ENCODE assay signal across 6 cellular contexts in the genomic region with DNA sequence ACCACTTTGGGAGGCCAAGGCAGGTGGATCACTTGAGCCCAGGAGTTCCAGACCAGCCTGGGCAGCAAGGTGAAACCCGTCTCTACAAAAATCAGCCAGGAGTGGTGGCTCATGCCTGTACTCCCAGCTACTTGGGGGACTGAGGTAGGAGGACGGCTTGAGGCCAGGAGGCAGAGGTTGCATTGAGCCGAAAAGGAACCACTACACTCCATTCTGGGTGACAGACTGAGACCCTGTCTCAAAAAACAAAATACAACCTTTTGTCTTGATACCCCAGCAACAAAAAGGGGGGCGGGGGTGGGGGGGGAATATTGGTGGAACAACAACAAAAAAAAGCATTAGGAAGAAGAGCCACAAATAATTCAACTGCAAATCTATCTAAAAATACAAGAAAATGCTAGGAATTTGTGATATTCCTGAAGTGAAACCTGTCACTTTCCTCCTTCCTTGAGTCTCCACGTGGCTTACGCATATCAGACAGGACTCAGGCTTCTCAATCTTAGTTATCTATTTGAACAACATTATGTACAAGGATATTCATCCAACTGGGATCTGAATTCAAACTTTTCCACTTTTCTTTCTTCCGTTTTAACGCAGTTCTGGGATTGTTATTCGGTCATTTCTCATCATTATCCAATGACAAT. TPM values are rescaled to one million over a fixed set of nuclear protein-coding genes. Genes with fewer than 3 reads are reported as not detected.
DNase-seq lines count a peak whose midpoint lies in the region; ATAC-seq and TF ChIP-seq lines count a peak whose summit lies in the region.

No MANE protein-coding gene starts in this region.

- H3K9me3 Mint-ChIP-seq in T-helper 1 cell treated with Interleukin-12 subunit alpha and Interleukin-12 subunit beta and Interleukin-4 antibody, amounts not matched to agents 30 μg/mL and 1 μg/mL, for 36 hours, result no peaks in the 10 kb centered on the region

- H3K9ac ChIP-seq in skeletal muscle tissue (ENCODE audit: low read depth in 1 of 3, low read length in 3 of 3), result peak overlapping the region; percentile 70 to 91 (median 77)

- H3K4me3 ChIP-seq in dorsolateral prefrontal cortex (peak overlapping the region; percentile 45 to 83 (median 73)), skeletal muscle tissue (ENCODE audit: low read length in 3 of 3) (peak overlapping the region; percentile 65 to 85 (median 79))

- H3K36me3 Mint-ChIP-seq in T-helper 1 cell treated with Interleukin-12 subunit alpha and Interleukin-12 subunit beta and Interleukin-4 antibody, amounts not matched to agents 30 μg/mL and 1 μg/mL, for 36 hours (ENCODE audit: low read depth), result peaks cover 6% of the 10 kb centered on the region

- H3K27ac ChIP-seq in dorsolateral prefrontal cortex (peak overlapping the region in 56 of 59 donors; percentile 53 to 98 (median 90)), skeletal muscle tissue (ENCODE audit: low read depth, low read length) (peak overlapping the region; percentile 87)

- peak overlapping the region; percentile 94 for H3K4me3 Mint-ChIP-seq in T-helper 1 cell treated with Interleukin-12 subunit alpha and Interleukin-12 subunit beta and Interleukin-4 antibody, amounts not matched to agents 30 μg/mL and 1 μg/mL, for 36 hours

- intact Hi-C loops in dorsolateral prefrontal cortex (cut with DNase I), result loop anchor here in 1 of 2 donors (2.0 kb wide), 1 partner anchor 57 kb away; no protein-coding TSS in a partner anchor

- H3K27ac Mint-ChIP-seq in T-helper 1 cell treated with Interleukin-12 subunit alpha and Interleukin-12 subunit beta and Interleukin-4 antibody, amounts not matched to agents 30 μg/mL and 1 μg/mL, for 36 hours, result peak overlapping the region; percentile 99

- ATAC-seq in GM19452 (IDR thresholded peaks at IDR 0.05; ENCODE audit: unreplicated experiment), result no peak

- no peak for TF ChIP-seq CTCF in dorsolateral prefrontal cortex (IDR thresholded peaks at IDR 0.05 in 54 of 56, conservative IDR thresholded peaks at IDR 0.05 in 2 of 56; ENCODE audit: low read depth in 1 of 56, partially characterized antibody in 56 of 56)

- peaks cover 0 to 3% (median 2%) of the 10 kb centered on the region in 3 donors for H3K36me3 ChIP-seq in skeletal muscle tissue (ENCODE audit: control insufficient read depth in 3 of 3, insufficient read depth in 3 of 3, low read length in 3 of 3)

- H3K4me1 Mint-ChIP-seq in T-helper 1 cell treated with Interleukin-12 subunit alpha and Interleukin-12 subunit beta and Interleukin-4 antibody, amounts not matched to agents 30 μg/mL and 1 μg/mL, for 36 hours (ENCODE audit: low read depth), result peaks cover 27% of the 10 kb centered on the region

- no peaks in the 10 kb centered on the region for H3K9me3 ChIP-seq in skeletal muscle tissue (ENCODE audit: control insufficient read depth in 3 of 3, low read length in 3 of 3)

- peaks cover 8 to 9% (median 9%) of the 10 kb centered on the region in 3 donors for H3K4me1 ChIP-seq in skeletal muscle tissue (ENCODE audit: control insufficient read depth in 3 of 3, insufficient read depth in 3 of 3, low read length in 3 of 3)

- H3K27me3 ChIP-seq in dorsolateral prefrontal cortex (no peaks in the 10 kb centered on the region), skeletal muscle tissue (ENCODE audit: control insufficient read depth in 3 of 3, insufficient read depth in 3 of 3, low read length in 3 of 3) (no peaks in the 10 kb centered on the region)

- DNase-seq in T-helper 1 cell, result no peak
- no peak for DNase-seq in dorsolateral prefrontal cortex
- DNase-seq in kidney glomerular epithelial cell (lab: John Stamatoyannopoulos, UW), result no peak

- no peaks in the 10 kb centered on the region for H3K27me3 Mint-ChIP-seq in T-helper 1 cell treated with Interleukin-12 subunit alpha and Interleukin-12 subunit beta and Interleukin-4 antibody, amounts not matched to agents 30 μg/mL and 1 μg/mL, for 36 hours (ENCODE audit: low read depth)

RNA-seq across cellular contexts. Expression of a gene that starts 1.2 kb away (rescaled TPM):
- total RNA-seq in dorsolateral prefrontal cortex, result 100 to 1,000 TPM; 109 to 241 (median 155) TPM
- 9.9 TPM for total RNA-seq in skeletal muscle tissue

RNA-seq across cellular contexts. Expression of a gene that starts 5.0 kb away (rescaled TPM):
- 1 to 10 TPM in 1 of 120 experiments, under 1 TPM in 16, not detected in 103; 0.17 to 1.1 (median 0.26) TPM for total RNA-seq in dorsolateral prefrontal cortex
- total RNA-seq in skeletal muscle tissue, result not detected

RNA-seq across cellular contexts. Expression of a gene that starts 25.5 kb away (rescaled TPM):
- total RNA-seq in dorsolateral prefrontal cortex, result 1 to 10 TPM in 3 of 120 experiments, under 1 TPM in 26, not detected in 91; 0.17 to 2.6 (median 0.44) TPM
- total RNA-seq in skeletal muscle tissue, result 1.0 TPM

RNA-seq across cellular contexts. Expression of a gene that starts 30.0 kb away (rescaled TPM):
- total RNA-seq in dorsolateral prefrontal cortex (10 to 100 TPM in 6 of 120 experiments, 1 to 10 TPM in 88, under 1 TPM in 25, not detected in 1; 0.15 to 12.1 (median 2.1) TPM), skeletal muscle tissue (5.2 TPM)

RNA-seq across cellular contexts. Expression of a gene that starts 50.1 kb away (rescaled TPM):
- 10 to 100 TPM in 108 of 120 experiments, 1 to 10 TPM in 12; 7.1 to 28.3 (median 14.6) TPM for total RNA-seq in dorsolateral prefrontal cortex
- total RNA-seq in skeletal muscle tissue, result 5.2 TPM

Comparison
In these comparisons a context has a peak if more than half of its experiments do, and no peak if none do; other contexts are left out.
1. RNA of a gene that starts 1.2 kb away (total RNA-seq): 109 to 241 TPM in dorsolateral prefrontal cortex; 9.9 TPM in skeletal muscle tissue (single experiment); every median in the first group is over 10 times any median in the second.